Comparison of ENCODE assay signal across 14 cellular contexts in the genomic region with DNA sequence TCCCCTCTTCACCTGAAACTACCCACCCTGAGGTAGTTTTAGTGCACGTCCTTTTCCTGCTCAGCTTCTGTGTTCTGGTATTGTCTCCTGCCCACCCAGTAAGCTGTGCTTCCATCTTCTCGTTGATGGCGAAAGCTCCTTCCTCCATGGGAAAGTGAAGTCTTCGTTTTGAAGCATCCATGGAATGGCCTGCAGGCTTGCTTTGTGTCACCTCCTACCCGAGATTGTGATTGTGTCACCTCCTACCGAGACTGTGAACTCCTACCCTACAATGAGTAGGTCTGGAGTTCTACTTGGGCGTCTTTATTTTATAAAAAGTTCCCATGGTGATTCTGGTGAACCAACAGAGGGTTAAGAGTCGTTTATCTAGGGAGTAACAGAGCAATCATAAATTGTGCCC. TPM values are rescaled to one million over a fixed set of nuclear protein-coding genes. Genes with fewer than 3 reads are reported as not detected.
A peak's percentile ranks its signal among the peaks of the same experiment; 100 is the strongest.
DNase-seq lines count a peak whose midpoint lies in the region; FAIRE-seq and TF ChIP-seq lines count a peak whose summit lies in the region.
"Had no signal": no experiment of that assay in that cellular context is flagged by ENCODE, and none has a peak within 500 bp of the region (broad histone marks: within the 10 kb centered on the region; RNA-seq: fewer than 3 reads in every experiment).

No MANE protein-coding gene starts in this region.

- no peaks in the 10 kb centered on the region for H3K9me3 ChIP-seq in neutrophil
- no peaks in the 10 kb centered on the region for H3K9me3 ChIP-seq in tibial artery

- H3K36me3 Mint-ChIP-seq in chondrocyte (ENCODE audit: low read depth): peaks cover 14% of the 10 kb centered on the region

- H3K27me3 Mint-ChIP-seq in chondrocyte (ENCODE audit: low read depth): no peaks in the 10 kb centered on the region

- H3K9me3 Mint-ChIP-seq in chondrocyte (ENCODE audit: low read depth): peaks cover 9% of the 10 kb centered on the region
- H3K9me3 Mint-ChIP-seq: CD8-positive, alpha-beta T cell; HFFc6 had no signal

- H3K27me3 ChIP-seq in neutrophil: no peaks in the 10 kb centered on the region
- H3K27me3 ChIP-seq in tibial artery: no peaks in the 10 kb centered on the region

- no peak overlapping the region for H3K4me3 Mint-ChIP-seq in chondrocyte (ENCODE audit: unreplicated experiment)
- H3K4me3 Mint-ChIP-seq: CD14-positive monocyte; CD8-positive, alpha-beta T cell; HFFc6 had no signal

- peaks cover 35% of the 10 kb centered on the region for H3K4me1 Mint-ChIP-seq in chondrocyte (ENCODE audit: low read depth)
- H3K4me1 Mint-ChIP-seq: CD14-positive monocyte had no signal

- H3K4me3 ChIP-seq in neutrophil (ENCODE audit: low read depth in 1 of 2, low read length in 1 of 2) (no peak overlapping the region), tibial artery (no peak overlapping the region)

- no peak for DNase-seq in HTR-8/SVneo (ENCODE audit: insufficient read length, low spot score)
- no peak for DNase-seq in chondrocyte (ENCODE audit: low spot score)
- no peak for DNase-seq in tibial artery
- DNase-seq in occipital lobe (lab: John Stamatoyannopoulos, UW): no peak
- DNase-seq in mucosa of gallbladder (ENCODE audit: low spot score): no peak
- DNase-seq in activated T-cell treated with anti-CD3 and anti-CD28 coated beads, Interleukin-2, amount 50 U/mL, for 1 hour: no peak
- DNase-seq: CD8-positive, alpha-beta T cell; DMS53; HCEC 1CT; HFFc6 had no signal

- intact Hi-C loops in tibial artery (cut with DNase I; ENCODE audit: low total_unique reads): no loop called here

- H3K36me3 ChIP-seq in neutrophil (peaks cover 6% of the 10 kb centered on the region), tibial artery (peaks cover 6 to 7% (median 7%) of the 10 kb centered on the region in 3 donors)

- H3K4me1 ChIP-seq in neutrophil (ENCODE audit: control insufficient read depth in 1 of 2, insufficient read depth in 1 of 2, low read depth in 1 of 2, low read length in 1 of 2) (peaks cover 25 to 33% of the 10 kb centered on the region in 2 experiments), tibial artery (peaks cover 0 to 20% (median 5%) of the 10 kb centered on the region in 4 donors)

- peak; percentile 28 for FAIRE-seq in HTR-8/SVneo (lab: Jason Lieb, UNC)
- FAIRE-seq: HepG2 had no signal

- H3K27ac Mint-ChIP-seq in chondrocyte (ENCODE audit: unreplicated experiment): peak overlapping the region; percentile 77
- H3K27ac Mint-ChIP-seq: CD8-positive, alpha-beta T cell; HFFc6 had no signal

- TF ChIP-seq CTCF in chondrocyte (IDR thresholded peaks at IDR 0.05) (no peak), neutrophil (IDR thresholded peaks at IDR 0.05) (no peak), tibial artery (IDR thresholded peaks at IDR 0.05) (no peak)

- H3K27ac ChIP-seq in neutrophil (peak overlapping the region; percentile 19), tibial artery (peak overlapping the region; percentile 58 to 65)
- H3K27ac ChIP-seq: 22Rv1 had no signal

RNA-seq across cellular contexts. Expression of a gene that starts 25.9 kb away (rescaled TPM):
- total RNA-seq in chondrocyte (5.2 to 7.6 TPM (median 6.2 TPM) in 3 replicates), occipital lobe (6.1 TPM), mucosa of gallbladder (9.7 TPM)
